In genomic region chr4:121411151-121411744, GRCh38 we compare ENCODE assay signal across 20 cellular contexts. TPM values are rescaled to one million over a fixed set of nuclear protein-coding genes. Genes with fewer than 3 reads are reported as not detected.
A peak's percentile ranks its signal among the peaks of the same experiment; 100 is the strongest.
DNase-seq lines count a peak whose midpoint lies in the region; ATAC-seq and TF ChIP-seq lines count a peak whose summit lies in the region.
"Had no signal": no experiment of that assay in that cellular context is flagged by ENCODE, and none has a peak within 500 bp of the region (broad histone marks: within the 10 kb centered on the region; RNA-seq: fewer than 3 reads in every experiment).

No MANE protein-coding gene starts in this region.

- H3K4me3 ChIP-seq in HUES48 (ENCODE audit: low read depth, low read length), result no peak overlapping the region

- no TSS peak for BruUV-seq in Calu3 (replicated peaks; lab: Mats Ljungman, UMichigan)

- H3K9ac ChIP-seq in HUES48 (ENCODE audit: low read depth, low read length), result no peak overlapping the region

- H3K36me3 ChIP-seq in HUES48 (ENCODE audit: control insufficient read depth, insufficient read depth, low read length), result no peaks in the 10 kb centered on the region

- peak overlapping the region; percentile 73 for H3K27ac Mint-ChIP-seq in Calu3 (ENCODE audit: unreplicated experiment)
- H3K27ac Mint-ChIP-seq: CD8-positive, alpha-beta T cell had no signal

- H3K4me3 Mint-ChIP-seq in Calu3 (ENCODE audit: low read depth, unreplicated experiment), result peak overlapping the region; percentile 14
- H3K4me3 Mint-ChIP-seq: CD8-positive, alpha-beta T cell had no signal

- no peaks in the 10 kb centered on the region for H3K9me3 ChIP-seq in HUES48 (ENCODE audit: control insufficient read depth, insufficient read depth, low read length)

- H3K4me1 ChIP-seq in HUES48 (ENCODE audit: control insufficient read depth, insufficient read depth, low read length), result peaks cover 11% of the 10 kb centered on the region

- ATAC-seq in HG03045 (IDR thresholded peaks at IDR 0.05; ENCODE audit: unreplicated experiment) (no peak), HG03175 (IDR thresholded peaks at IDR 0.05; ENCODE audit: unreplicated experiment) (no peak), left lobe of liver (no peak)
- ATAC-seq: CD8-positive, alpha-beta T cell had no signal

- DNase-seq in Calu3 (peak; percentile 4), brain pericyte (ENCODE audit: low read depth, low spot score) (peak; percentile 5), iPS-NIHi7 (ENCODE audit: extremely low spot score) (peak; percentile 19), GM19238 (ENCODE audit: insufficient read length, low spot score) (no peak), left lobe of liver (ENCODE audit: low spot score) (no peak)
- DNase-seq: CD8-positive, alpha-beta T cell; DND-41; GDM1; H7; IMR-90; Kasumi-1; NCI-H1105 treated with DMSO at 0.1 percent for 48 hours; NCI-H187; NCI-H345; NCI-H526 treated with DMSO at 0.1 percent for 48 hours had no signal

- TF ChIP-seq CTCF in Calu3 (IDR thresholded peaks at IDR 0.05; ENCODE audit: unreplicated experiment), result no peak

- H3K36me3 Mint-ChIP-seq in Calu3 (ENCODE audit: insufficient read depth, unreplicated experiment), result no peaks in the 10 kb centered on the region
- H3K36me3 Mint-ChIP-seq: CD8-positive, alpha-beta T cell had no signal

- H3K9me3 Mint-ChIP-seq in Calu3 (ENCODE audit: low read depth, unreplicated experiment), result no peaks in the 10 kb centered on the region

- H3K27ac ChIP-seq in HUES48 (ENCODE audit: low read depth, low read length), result peak overlapping the region; percentile 89
- H3K27ac ChIP-seq: RWPE1 had no signal

- CTCF ChIA-PET in Calu3 (lab: Charles Lee), result no interaction called here

- peaks cover 15% of the 10 kb centered on the region for H3K4me1 Mint-ChIP-seq in Calu3 (ENCODE audit: low read depth, unreplicated experiment)

- intact Hi-C loops in Calu3 (cut with micrococcal nuclease; ENCODE audit: unreplicated experiment), result no loop called here

- no peaks in the 10 kb centered on the region for H3K27me3 ChIP-seq in HUES48 (ENCODE audit: control insufficient read depth, insufficient read depth, low read length)

- no peaks in the 10 kb centered on the region for H3K27me3 Mint-ChIP-seq in Calu3 (ENCODE audit: unreplicated experiment)

RNA-seq across cellular contexts. Expression of gene QRFPR, which starts 30.4 kb away (rescaled TPM):
- total RNA-seq in Calu3 (2022) (1.0 TPM in 1 of 2 replicates, not detected in the other), left lobe of liver (not detected)
- total RNA-seq: A172; CD8-positive, alpha-beta T cell; IMR-90 had no signal

Comparison
In these comparisons a context has a peak if more than half of its experiments do, and no peak if none do; other contexts are left out.
1. DNase-seq: peak in Calu3 (single experiment), brain pericyte (single experiment) and iPS-NIHi7 (single experiment); none in GM19238 (single experiment) and left lobe of liver (single experiment).